In the genomic region with DNA sequence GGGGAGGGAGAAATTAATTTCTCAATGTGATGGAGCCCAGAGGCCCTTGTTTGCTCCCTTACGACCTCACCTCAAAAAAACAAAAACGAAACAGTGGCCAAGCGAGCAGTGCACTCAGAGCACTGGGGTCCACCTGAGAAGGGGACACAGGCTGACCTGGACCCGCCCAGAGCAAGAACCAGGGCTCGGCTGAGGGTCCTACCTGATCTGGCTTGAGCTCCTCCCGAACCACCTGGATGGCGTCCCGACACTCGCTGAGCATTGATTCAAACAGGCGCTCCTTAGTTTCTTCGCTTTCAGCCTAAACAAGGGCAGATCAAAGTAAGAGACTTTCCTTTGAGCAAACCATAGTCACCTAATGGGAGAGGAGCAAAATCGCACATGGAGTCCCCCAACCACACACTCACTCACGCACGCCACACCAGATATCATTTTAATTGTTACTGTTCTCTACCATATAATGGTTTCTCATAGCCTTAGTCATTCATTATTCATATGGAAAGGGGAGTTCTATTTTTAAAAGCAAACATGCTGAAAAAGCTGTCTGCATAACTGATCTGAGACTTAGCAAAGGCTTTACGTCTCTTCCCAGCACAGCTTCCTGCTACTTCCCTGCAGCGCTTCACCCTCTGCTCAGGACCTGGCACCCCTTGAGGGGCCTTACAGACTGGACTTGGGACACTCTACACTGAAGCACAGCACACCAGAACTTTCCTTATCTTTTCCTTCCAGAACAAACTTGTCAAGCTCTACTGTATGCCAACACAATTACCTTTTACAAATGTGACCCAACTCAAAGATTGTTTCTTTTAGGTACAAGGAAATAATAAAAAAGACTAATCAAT, we compare ENCODE assay signal across 20 cellular contexts. TPM values are rescaled to one million over a fixed set of nuclear protein-coding genes. Genes with fewer than 3 reads are reported as not detected.
DNase-seq lines count a peak whose midpoint lies in the region; ATAC-seq and TF ChIP-seq lines count a peak whose summit lies in the region.
"Had no signal": no experiment of that assay in that cellular context is flagged by ENCODE, and none has a peak within 500 bp of the region (broad histone marks: within the 10 kb centered on the region; RNA-seq: fewer than 3 reads in every experiment).

No MANE protein-coding gene starts in this region.

- H3K27me3 Mint-ChIP-seq in activated CD4-positive, alpha-beta T cell treated with anti-CD3 and anti-CD28 coated beads for 36 hours, result no peaks in the 10 kb centered on the region
- H3K27me3 Mint-ChIP-seq in CD8-positive, alpha-beta memory T cell, result no peaks in the 10 kb centered on the region

- H3K36me3 ChIP-seq in Panc1 (ENCODE audit: control insufficient read depth, insufficient read depth, low read length) (peaks cover 16% of the 10 kb centered on the region; the same call in 1 of the 2 replicates), esophagus squamous epithelium (peaks cover 32 to 98% (median 47%) of the 10 kb centered on the region in 3 donors), rectal smooth muscle tissue (ENCODE audit: control insufficient read depth, insufficient read depth, low read length) (peaks cover 37% of the 10 kb centered on the region)
- peaks cover 58% of the 10 kb centered on the region for H3K36me3 ChIP-seq in CD8-positive, alpha-beta memory T cell (ENCODE audit: insufficient read depth, low read length)

- DNase-seq in activated CD4-positive, alpha-beta T cell treated with anti-CD3 and anti-CD28 coated beads for 36 hours, result no peak
- no peak for DNase-seq in activated CD4-positive, alpha-beta T cell treated with anti-CD3 and anti-CD28 coated beads for 1 hour
- DNase-seq in Panc1 (ENCODE audit: low read depth, low spot score), result no peak
- no peak for DNase-seq in esophagus squamous epithelium (lab: John Stamatoyannopoulos, UW)
- no peak for DNase-seq in stimulated activated CD8-positive, alpha-beta memory T cell treated with anti-CD3 and anti-CD28 coated beads, Interleukin-4, amount 100 ng/mL, for 48 hours
- no peak for DNase-seq in NCI-H1694 treated with DMSO at 0.1 percent for 48 hours (lab: John Stamatoyannopoulos, UW)
- no peak for DNase-seq in CD8-positive, alpha-beta memory T cell
- DNase-seq: activated naive CD4-positive, alpha-beta T cell treated with anti-CD3 and anti-CD28 coated beads, Interleukin-2, amount 50 U/mL, for 16 hours; effector memory CD4-positive, alpha-beta T cell; NCI-H1694; NCI-H524 treated with DMSO at 0.1 percent for 48 hours; stimulated activated CD4-positive, alpha-beta T cell treated with anti-CD3 and anti-CD28 coated beads, Interleukin-1b, Interleukin-23, amount 100 ng/mL, for 48 hours; testis had no signal

- no peak overlapping the region for H3K9ac ChIP-seq in rectal smooth muscle tissue (ENCODE audit: low read length)

- 86 to 89% methylated on average over 12 to 16 of the region's 16 CpGs for WGBS in esophagus squamous epithelium, 2 donors

- intact Hi-C loops in activated CD4-positive, alpha-beta T cell treated with anti-CD3 and anti-CD28 coated beads for 36 hours (cut with DNase I, micrococcal nuclease), result no loop called here
- intact Hi-C loops in Panc1 (cut with micrococcal nuclease; ENCODE audit: unreplicated experiment), result no loop called here
- intact Hi-C loops in esophagus squamous epithelium (cut with DNase I), result loop anchor here (5.0 kb wide), 1 partner anchor 38 kb away; no protein-coding TSS in a partner anchor

- no peaks in the 10 kb centered on the region for H3K9me3 ChIP-seq in Panc1 (ENCODE audit: control insufficient read depth, insufficient read depth, low read depth, low read length)
- H3K9me3 ChIP-seq in esophagus squamous epithelium, result no peaks in the 10 kb centered on the region
- no peaks in the 10 kb centered on the region for H3K9me3 ChIP-seq in CD8-positive, alpha-beta memory T cell (ENCODE audit: low read length)
- H3K9me3 ChIP-seq: right atrium auricular region, testis had no signal

- peaks cover 59% of the 10 kb centered on the region for H3K36me3 Mint-ChIP-seq in activated CD4-positive, alpha-beta T cell treated with anti-CD3 and anti-CD28 coated beads for 36 hours (ENCODE audit: low read depth)
- H3K36me3 Mint-ChIP-seq in CD8-positive, alpha-beta memory T cell, result peaks cover 18 to 85% (median 22%) of the 10 kb centered on the region in 3 donors

- H3K9me3 Mint-ChIP-seq in activated CD4-positive, alpha-beta T cell treated with anti-CD3 and anti-CD28 coated beads for 36 hours (ENCODE audit: low read depth), result no peaks in the 10 kb centered on the region
- H3K9me3 Mint-ChIP-seq in CD8-positive, alpha-beta memory T cell, result no peaks in the 10 kb centered on the region

- CTCF ChIA-PET in activated CD4-positive, alpha-beta T cell treated with anti-CD3 and anti-CD28 coated beads for 36 hours (lab: Charles Lee), result interaction anchor here (0.6 to 1.7 kb wide), 3 partner anchors 11 to 206 kb away, joined by 3 to 4 read pairs (median 3); no protein-coding TSS in a partner anchor
- CTCF ChIA-PET in Panc1 (lab: Charles Lee), result no interaction called here
- CTCF ChIA-PET in CD8-positive, alpha-beta memory T cell (lab: Charles Lee), result interaction anchor here (1.1 to 1.4 kb wide), 3 partner anchors 14 to 58 kb away, joined by 3 to 6 read pairs (median 4); no protein-coding TSS in a partner anchor

- peaks cover 36% of the 10 kb centered on the region for H3K4me1 Mint-ChIP-seq in activated CD4-positive, alpha-beta T cell treated with anti-CD3 and anti-CD28 coated beads for 36 hours
- peaks cover 7 to 33% (median 23%) of the 10 kb centered on the region in 3 donors for H3K4me1 Mint-ChIP-seq in CD8-positive, alpha-beta memory T cell

- H3K27me3 ChIP-seq in Panc1 (ENCODE audit: control insufficient read depth, insufficient read depth, low read length), result no peaks in the 10 kb centered on the region
- H3K27me3 ChIP-seq in esophagus squamous epithelium, result no peaks in the 10 kb centered on the region
- H3K27me3 ChIP-seq in rectal smooth muscle tissue (ENCODE audit: control insufficient read depth, insufficient read depth, low read length), result no peaks in the 10 kb centered on the region
- no peaks in the 10 kb centered on the region for H3K27me3 ChIP-seq in CD8-positive, alpha-beta memory T cell (ENCODE audit: insufficient read depth, low read length, poor library complexity, severe bottlenecking)
- H3K27me3 ChIP-seq: cardiac muscle cell, right atrium auricular region, testis had no signal

- TSS peak; percentile 38 for BruUV-seq in Panc1 (replicated peaks; lab: Mats Ljungman, UMichigan)

- peak overlapping the region; percentile 9 for H3K27ac Mint-ChIP-seq in activated CD4-positive, alpha-beta T cell treated with anti-CD3 and anti-CD28 coated beads for 36 hours
- H3K27ac Mint-ChIP-seq in CD8-positive, alpha-beta memory T cell, result peak overlapping the region in 3 of 8 donors; percentile 14 to 87 (median 42)

- TF ChIP-seq POLR2A in esophagus squamous epithelium (IDR thresholded peaks at IDR 0.05), result no peak

- in situ Hi-C loops in Panc1 (cut with HindIII; ENCODE audit: low pct_unique_long_range_greater_than_20kb, low sequenced_read_pairs), result loop anchor here (25.0 kb wide), 1 partner anchor 113 kb away; a partner anchor contains a TSS

- H3K4me3 ChIP-seq in Panc1 (ENCODE audit: low read depth in 2 of 2, low read length in 2 of 2), result no peak overlapping the region
- no peak overlapping the region for H3K4me3 ChIP-seq in esophagus squamous epithelium
- no peak overlapping the region for H3K4me3 ChIP-seq in rectal smooth muscle tissue (ENCODE audit: low read length)
- H3K4me3 ChIP-seq in CD8-positive, alpha-beta memory T cell (ENCODE audit: low read length), result no peak overlapping the region
- H3K4me3 ChIP-seq: cardiac muscle cell, lung, right atrium auricular region, testis had no signal

- POLR2A ChIA-PET in activated CD4-positive, alpha-beta T cell treated with anti-CD3 and anti-CD28 coated beads for 36 hours (lab: Charles Lee), result no interaction called here
- POLR2A ChIA-PET in Panc1 (lab: Charles Lee), result interaction anchor here (0.7 kb wide), 1 partner anchor 11 kb away, joined by 4 read pairs; no protein-coding TSS in a partner anchor
- POLR2A ChIA-PET in CD8-positive, alpha-beta memory T cell (lab: Charles Lee), result no interaction called here

- H3K4me1 ChIP-seq in Panc1 (ENCODE audit: control insufficient read depth, insufficient read depth, low read length), result no peaks in the 10 kb centered on the region
- H3K4me1 ChIP-seq in esophagus squamous epithelium, result peaks cover 3 to 84% (median 24%) of the 10 kb centered on the region in 3 donors
- H3K4me1 ChIP-seq in rectal smooth muscle tissue (ENCODE audit: control insufficient read depth, insufficient read depth, low read length), result peaks cover 10% of the 10 kb centered on the region
- no peaks in the 10 kb centered on the region for H3K4me1 ChIP-seq in CD8-positive, alpha-beta memory T cell (ENCODE audit: insufficient read depth, low read length)
- H3K4me1 ChIP-seq: testis had no signal

- no peak overlapping the region for H3K4me3 Mint-ChIP-seq in activated CD4-positive, alpha-beta T cell treated with anti-CD3 and anti-CD28 coated beads for 36 hours
- H3K4me3 Mint-ChIP-seq in CD8-positive, alpha-beta memory T cell, result no peak overlapping the region
- H3K4me3 Mint-ChIP-seq: CD14-positive monocyte had no signal

- ATAC-seq in activated CD4-positive, alpha-beta T cell treated with anti-CD3 and anti-CD28 coated beads for 36 hours, result peak; percentile 54
- ATAC-seq in Panc1, result no peak

- H3K27ac ChIP-seq in Panc1 (ENCODE audit: low read length), result no peak overlapping the region
- H3K27ac ChIP-seq in esophagus squamous epithelium, result peak overlapping the region; percentile 30 to 93 (median 90)
- peak overlapping the region; percentile 69 for H3K27ac ChIP-seq in rectal smooth muscle tissue (ENCODE audit: low read depth, low read length)
- H3K27ac ChIP-seq in CD8-positive, alpha-beta memory T cell (ENCODE audit: low read depth, low read length), result no peak overlapping the region
- H3K27ac ChIP-seq: 22Rv1, cardiac muscle cell, right atrium auricular region, testis had no signal

- no peak for TF ChIP-seq CTCF in Panc1 (IDR thresholded peaks at IDR 0.05)
- no peak for TF ChIP-seq CTCF in esophagus squamous epithelium (IDR thresholded peaks at IDR 0.05)

RNA-seq across cellular contexts. Expression of a gene that starts 21.9 kb away (rescaled TPM):
- 100 to 1,000 TPM; 151 to 174 TPM for total RNA-seq in activated CD4-positive, alpha-beta T cell treated with anti-CD3 and anti-CD28 coated beads for 36 hours
- total RNA-seq in Panc1 (2021; ENCODE audit: unreplicated experiment) (100 TPM), esophagus squamous epithelium (10 to 100 TPM; 40.6 to 78.0 (median 52.7) TPM)
- polyA plus RNA-seq in Panc1 (2012; ENCODE audit: insufficient read length), result 93.8 TPM
- 100 to 1,000 TPM; 120 to 123 TPM for total RNA-seq in CD8-positive, alpha-beta memory T cell
- polyA plus RNA-seq in CD8-positive, alpha-beta memory T cell, result 80.4 TPM

RNA-seq across cellular contexts. Expression of a gene that starts 23.3 kb away (rescaled TPM):
- total RNA-seq in activated CD4-positive, alpha-beta T cell treated with anti-CD3 and anti-CD28 coated beads for 36 hours, result under 1 TPM; 0.04 to 0.16 TPM
- total RNA-seq in Panc1 (2021; ENCODE audit: unreplicated experiment), result 36.4 TPM
- 44.9 TPM for polyA plus RNA-seq in Panc1 (2012; ENCODE audit: insufficient read length)
- total RNA-seq in esophagus squamous epithelium, result 100 to 1,000 TPM; 132 to 604 (median 223) TPM
- total RNA-seq in CD8-positive, alpha-beta memory T cell, result under 1 TPM; 0.07 to 0.11 TPM
- not detected for polyA plus RNA-seq in CD8-positive, alpha-beta memory T cell
- polyA plus RNA-seq: cardiac muscle cell, CD14-positive monocyte, neural cell had no signal

RNA-seq across cellular contexts. Expression of a gene that starts 24.1 kb away (rescaled TPM):
- total RNA-seq in activated CD4-positive, alpha-beta T cell treated with anti-CD3 and anti-CD28 coated beads for 36 hours, result 1 to 10 TPM; 5.9 to 6.4 TPM
- total RNA-seq in Panc1 (2021; ENCODE audit: unreplicated experiment) (0.41 TPM), esophagus squamous epithelium (1 to 10 TPM in 1 of 4 donors, under 1 TPM in 2, not detected in 1; 0.32 to 1.6 (median 0.44) TPM)
- 1.6 TPM for polyA plus RNA-seq in Panc1 (2012; ENCODE audit: insufficient read length)
- total RNA-seq in CD8-positive, alpha-beta memory T cell, result 1 to 10 TPM; 2.7 to 3.1 TPM
- polyA plus RNA-seq in CD8-positive, alpha-beta memory T cell, result not detected
- total RNA-seq: cardiac muscle cell, right atrium auricular region had no signal
- polyA plus RNA-seq: neural cell had no signal

RNA-seq across cellular contexts. Expression of a gene that starts 28.5 kb away (rescaled TPM):
- 1 to 10 TPM; 4.8 to 5.4 TPM for total RNA-seq in activated CD4-positive, alpha-beta T cell treated with anti-CD3 and anti-CD28 coated beads for 36 hours
- total RNA-seq in Panc1 (2021; ENCODE audit: unreplicated experiment), result not detected
- 42.5 TPM for polyA plus RNA-seq in Panc1 (2012; ENCODE audit: insufficient read length)
- not detected for total RNA-seq in esophagus squamous epithelium
- total RNA-seq in CD8-positive, alpha-beta memory T cell, result 1 to 10 TPM; 2.8 to 3.0 TPM
- 4.1 TPM for polyA plus RNA-seq in CD8-positive, alpha-beta memory T cell
- total RNA-seq: cardiac muscle cell, right atrium auricular region had no signal
- polyA plus RNA-seq: CD14-positive monocyte, neural cell had no signal

RNA-seq across cellular contexts. Expression of a gene that starts 49.8 kb away (rescaled TPM):
- 1 to 10 TPM; 5.6 to 6.0 TPM for total RNA-seq in activated CD4-positive, alpha-beta T cell treated with anti-CD3 and anti-CD28 coated beads for 36 hours
- total RNA-seq in Panc1 (2021; ENCODE audit: unreplicated experiment), result 11.9 TPM
- polyA plus RNA-seq in Panc1 (2012; ENCODE audit: insufficient read length), result 7.0 TPM
- 1 to 10 TPM; 2.4 to 6.6 (median 3.6) TPM for total RNA-seq in esophagus squamous epithelium
- 1 to 10 TPM; 5.0 to 5.5 TPM for total RNA-seq in CD8-positive, alpha-beta memory T cell
- not detected for polyA plus RNA-seq in CD8-positive, alpha-beta memory T cell
- polyA plus RNA-seq: CD14-positive monocyte had no signal

Comparison
In these comparisons a context has a peak if more than half of its experiments do, and no peak if none do; other contexts are left out.
1. H3K27ac ChIP-seq: peak in esophagus squamous epithelium (4 of 4) and rectal smooth muscle tissue (single experiment); none in Panc1 (single experiment) and CD8-positive, alpha-beta memory T cell (single experiment).
2. RNA of a gene that starts 23.3 kb away (total RNA-seq): 132 to 604 TPM in esophagus squamous epithelium and 36.4 TPM in Panc1 (single experiment); 0.04 to 0.16 TPM in activated CD4-positive, alpha-beta T cell treated with anti-CD3 and anti-CD28 coated beads for 36 hours and 0.07 to 0.11 TPM in CD8-positive, alpha-beta memory T cell; every median in the first group is over 10 times any median in the second.